ENCODE assay signal across 1 cellular context in genomic region chr6:27194453-27194852, GRCh38. TPM values are rescaled to one million over a fixed set of nuclear protein-coding genes. Genes with fewer than 3 reads are reported as not detected.
"Had no signal": no experiment of that assay in that cellular context is flagged by ENCODE, and none has a peak within 500 bp of the region (broad histone marks: within the 10 kb centered on the region; RNA-seq: fewer than 3 reads in every experiment).

No MANE protein-coding gene starts in this region.

RNA-seq across cellular contexts. Expression of gene PRSS16, which starts 53.0 kb away (rescaled TPM):
- total RNA-seq: SJCRH30 had no signal
